1 cellular context compared by ENCODE assay signal in the genomic region with DNA sequence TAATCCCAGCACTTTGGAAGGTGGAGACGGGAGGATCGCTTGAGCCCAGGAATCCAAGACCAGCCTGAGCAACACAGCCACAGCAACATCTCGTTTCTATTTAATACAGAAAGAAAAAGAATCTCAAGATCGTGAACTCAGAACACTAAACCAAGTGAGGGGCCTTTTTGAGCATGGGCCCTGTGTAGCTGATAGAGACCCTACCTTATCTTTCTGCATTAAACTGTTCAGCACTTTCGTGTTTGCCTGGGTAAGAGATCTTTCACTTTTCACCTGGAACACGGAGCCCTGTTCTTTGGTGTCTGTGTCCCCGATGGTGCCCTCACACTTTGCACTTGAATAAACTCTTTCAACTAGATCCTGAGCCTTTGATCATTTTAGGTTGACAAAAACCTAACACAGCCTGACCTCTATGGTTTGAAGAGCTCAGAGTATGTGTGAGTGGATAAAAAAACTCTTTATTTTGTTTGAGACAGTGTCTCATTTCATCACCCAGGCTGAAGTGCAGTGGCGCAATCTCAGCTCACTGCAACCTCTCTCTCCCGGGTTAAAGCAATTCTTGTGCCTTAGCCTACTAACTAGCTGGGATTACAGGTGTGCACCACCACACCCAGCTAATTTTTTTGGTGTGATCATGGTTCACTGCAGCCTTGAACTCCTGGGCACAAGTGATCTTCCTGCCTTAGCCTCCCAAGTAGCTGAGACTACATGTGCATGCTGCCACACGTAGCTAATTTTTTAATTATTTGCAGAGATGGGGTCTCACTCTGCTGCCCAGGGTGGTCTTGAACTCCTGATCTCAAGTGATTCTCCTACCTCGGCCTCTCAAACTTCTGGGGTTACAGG.
TF ChIP-seq lines count a peak whose summit lies in the region.

No MANE protein-coding gene starts in this region.

TF ChIP-seq in liver, 16 proteins besides CTCF, POLR2A, EP300 and RAD21 (continued from another document):
- TF ChIP-seq, protein P1, sequence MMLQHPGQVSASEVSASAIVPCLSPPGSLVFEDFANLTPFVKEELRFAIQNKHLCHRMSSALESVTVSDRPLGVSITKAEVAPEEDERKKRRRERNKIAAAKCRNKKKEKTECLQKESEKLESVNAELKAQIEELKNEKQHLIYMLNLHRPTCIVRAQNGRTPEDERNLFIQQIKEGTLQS (IDR thresholded peaks at IDR 0.05): peak; percentile 94
- no peak for TF ChIP-seq TAF1 (conservative IDR thresholded peaks at IDR 0.05)
- TF ChIP-seq SP1 (IDR thresholded peaks at IDR 0.05): peak; percentile 94
- TF ChIP-seq, protein P2, sequence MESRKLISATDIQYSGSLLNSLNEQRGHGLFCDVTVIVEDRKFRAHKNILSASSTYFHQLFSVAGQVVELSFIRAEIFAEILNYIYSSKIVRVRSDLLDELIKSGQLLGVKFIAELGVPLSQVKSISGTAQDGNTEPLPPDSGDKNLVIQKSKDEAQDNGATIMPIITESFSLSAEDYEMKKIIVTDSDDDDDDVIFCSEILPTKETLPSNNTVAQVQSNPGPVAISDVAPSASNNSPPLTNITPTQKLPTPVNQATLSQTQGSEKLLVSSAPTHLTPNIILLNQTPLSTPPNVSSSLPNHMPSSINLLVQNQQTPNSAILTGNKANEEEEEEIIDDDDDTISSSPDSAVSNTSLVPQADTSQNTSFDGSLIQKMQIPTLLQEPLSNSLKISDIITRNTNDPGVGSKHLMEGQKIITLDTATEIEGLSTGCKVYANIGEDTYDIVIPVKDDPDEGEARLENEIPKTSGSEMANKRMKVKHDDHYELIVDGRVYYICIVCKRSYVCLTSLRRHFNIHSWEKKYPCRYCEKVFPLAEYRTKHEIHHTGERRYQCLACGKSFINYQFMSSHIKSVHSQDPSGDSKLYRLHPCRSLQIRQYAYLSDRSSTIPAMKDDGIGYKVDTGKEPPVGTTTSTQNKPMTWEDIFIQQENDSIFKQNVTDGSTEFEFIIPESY (IDR thresholded peaks at IDR 0.05): peak; percentile 94
- TF ChIP-seq GABPA (IDR thresholded peaks at IDR 0.05 in 1 of 2, conservative IDR thresholded peaks at IDR 0.05 in 1 of 2): peak in 1 of 2 donors; percentile 58
- TF ChIP-seq HNF4A (conservative IDR thresholded peaks at IDR 0.05): peak; percentile 95 to 97
